Comparison of ENCODE assay signal across 8 cellular contexts in the genomic region with DNA sequence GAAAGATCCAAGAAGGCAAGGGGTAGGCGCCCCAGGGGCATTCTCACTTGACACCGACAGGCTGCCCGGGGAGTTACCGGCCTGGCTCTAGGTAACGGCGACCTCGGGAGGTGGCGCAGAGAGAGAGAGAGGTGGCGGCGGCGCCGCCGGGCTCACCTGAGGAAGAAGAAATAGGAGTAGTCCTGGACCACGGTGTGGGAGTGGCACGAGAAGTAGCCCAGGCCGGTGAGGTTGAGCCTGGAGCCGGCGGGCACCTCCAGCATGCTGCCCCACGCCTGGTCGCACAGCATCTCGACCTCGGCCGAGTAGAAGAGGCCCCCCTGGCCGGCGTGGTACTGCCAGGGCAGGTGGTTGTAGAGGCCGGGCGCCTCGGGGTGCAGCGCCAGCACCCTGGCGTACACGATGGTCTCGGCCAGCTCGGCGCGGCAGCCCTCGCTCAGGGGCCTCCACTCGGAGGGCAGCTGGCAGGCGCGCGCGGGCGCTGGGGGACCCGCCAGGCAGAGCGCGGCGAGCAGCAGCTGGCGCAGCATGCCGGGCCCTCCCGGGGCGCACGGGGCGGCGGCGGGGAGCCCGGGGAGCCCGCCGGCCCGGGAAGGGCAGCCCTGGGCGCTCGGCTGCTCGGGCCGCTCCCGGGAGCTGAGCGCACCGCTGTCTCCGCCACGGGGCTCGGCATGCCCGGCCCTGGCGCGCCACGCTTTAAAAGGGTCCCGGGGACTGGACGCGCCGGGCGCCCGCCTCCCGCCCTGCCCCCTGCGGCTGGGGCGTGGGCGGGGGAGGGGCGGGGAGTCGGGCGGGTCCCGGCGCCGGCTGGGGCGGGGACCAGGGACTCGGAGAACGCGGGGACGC. TPM values are rescaled to one million over a fixed set of nuclear protein-coding genes. Genes with fewer than 3 reads are reported as not detected.
DNase-seq lines count a peak whose midpoint lies in the region; ATAC-seq, FAIRE-seq and TF ChIP-seq lines count a peak whose summit lies in the region.

A gene (minus strand): TSS at position 673 of the 846 bp plus-strand sequence. CDS start 143 bp downstream, at position 530.

- H3K36me3 Mint-ChIP-seq in T-helper 2 cell treated with Interferon-gamma antibody and Interleukin-4, amounts not matched to agents 5 μg/mL and 100 μg/mL, for 36 hours (ENCODE audit: low read depth) = no peaks in the 10 kb centered on the region

- 0 to 10% methylated on average over 5 to 7 of the region's 93 CpGs for WGBS in gastroesophageal sphincter (ENCODE audit: low coverage in 1 of 2), 2 donors
- WGBS in small intestine, 3 donors = 1 to 3% (median 2%) methylated on average over 50 to 93 of the region's 93 CpGs

- H3K27ac ChIP-seq in gastroesophageal sphincter (peak within 1 kb of the TSS in 3 of 4 donors; percentile 11 to 68 (median 38)), parathyroid adenoma (no peak within 1 kb of the TSS), small intestine (ENCODE audit: low read depth in 1 of 2, low read length in 1 of 2) (no peak within 1 kb of the TSS)

- no peak for TF ChIP-seq CTCF in gastroesophageal sphincter (IDR thresholded peaks at IDR 0.05)
- TF ChIP-seq CTCF in parathyroid adenoma (IDR thresholded peaks at IDR 0.05) = no peak

- peaks cover 56% of the 10 kb centered on the region for H3K27me3 Mint-ChIP-seq in T-helper 2 cell treated with Interferon-gamma antibody and Interleukin-4, amounts not matched to agents 5 μg/mL and 100 μg/mL, for 36 hours (ENCODE audit: low read depth)

- H3K4me1 Mint-ChIP-seq in T-helper 2 cell treated with Interferon-gamma antibody and Interleukin-4, amounts not matched to agents 5 μg/mL and 100 μg/mL, for 36 hours (ENCODE audit: low read depth) = peaks cover 3% of the 10 kb centered on the region

- H3K79me2 ChIP-seq in parathyroid adenoma = no peaks in the 10 kb centered on the region

- no peak for TF ChIP-seq EP300 in gastroesophageal sphincter (IDR thresholded peaks at IDR 0.05)

- FAIRE-seq in small intestine (lab: Jason Lieb, UNC) = no peak

- ATAC-seq in gastroesophageal sphincter (peak; percentile 68), HG03280 (IDR thresholded peaks at IDR 0.05; ENCODE audit: unreplicated experiment) (no peak), GM21786 (IDR thresholded peaks at IDR 0.05; ENCODE audit: unreplicated experiment) (no peak)

- no peak for TF ChIP-seq POLR2A in gastroesophageal sphincter (IDR thresholded peaks at IDR 0.05)

- H3K9ac ChIP-seq in parathyroid adenoma = no peak within 1 kb of the TSS

- H3K27me3 ChIP-seq in gastroesophageal sphincter = peaks cover 26% of the 10 kb centered on the region
- no peaks in the 10 kb centered on the region for H3K27me3 ChIP-seq in parathyroid adenoma (ENCODE audit: control insufficient read depth, insufficient read depth, low read length)
- H3K27me3 ChIP-seq in small intestine (ENCODE audit: control insufficient read depth in 2 of 2, insufficient read depth in 2 of 2, low read length in 2 of 2) = peaks cover 3 to 7% of the 10 kb centered on the region in 2 donors

- H3K9me3 ChIP-seq in gastroesophageal sphincter = no peaks in the 10 kb centered on the region
- no peaks in the 10 kb centered on the region for H3K9me3 ChIP-seq in parathyroid adenoma (ENCODE audit: control insufficient read depth, low read length)
- H3K9me3 ChIP-seq in small intestine (ENCODE audit: control insufficient read depth, low read depth) = no peaks in the 10 kb centered on the region

- H3K4me1 ChIP-seq in gastroesophageal sphincter (peaks cover 0 to 26% (median 0%) of the 10 kb centered on the region in 3 donors), parathyroid adenoma (no peaks in the 10 kb centered on the region), small intestine (ENCODE audit: control insufficient read depth in 2 of 2, insufficient read depth in 1 of 2, low read depth in 1 of 2, low read length in 1 of 2) (no peaks in the 10 kb centered on the region)

- H3K36me3 ChIP-seq in gastroesophageal sphincter (no peaks in the 10 kb centered on the region), parathyroid adenoma (ENCODE audit: control insufficient read depth, insufficient read depth, low read length) (no peaks in the 10 kb centered on the region), small intestine (ENCODE audit: control insufficient read depth in 2 of 2, insufficient read depth in 2 of 2, low read length in 2 of 2) (no peaks in the 10 kb centered on the region)

- peak; percentile 8 for DNase-seq in NCI-H1092 treated with DMSO at 0.1 percent for 48 hours (lab: John Stamatoyannopoulos, UW)
- no peak for DNase-seq in NCI-H1092 (lab: John Stamatoyannopoulos, UW)
- DNase-seq in T-helper 2 cell treated with Interferon-gamma antibody and Interleukin-4, amounts not matched to agents 5 μg/mL and 100 μg/mL, for 36 hours (ENCODE audit: low spot score) = no peak
- DNase-seq in small intestine = no peak

- no peak within 1 kb of the TSS for H2AFZ ChIP-seq in parathyroid adenoma

- H3K4me2 ChIP-seq in parathyroid adenoma (ENCODE audit: low read length) = peak within 1 kb of the TSS; percentile 61

- peak within 1 kb of the TSS; percentile 63 for H3K4me3 Mint-ChIP-seq in T-helper 2 cell treated with Interferon-gamma antibody and Interleukin-4, amounts not matched to agents 5 μg/mL and 100 μg/mL, for 36 hours

- H3K9me3 Mint-ChIP-seq in T-helper 2 cell treated with Interferon-gamma antibody and Interleukin-4, amounts not matched to agents 5 μg/mL and 100 μg/mL, for 36 hours = no peaks in the 10 kb centered on the region

- H3K4me3 ChIP-seq in gastroesophageal sphincter = peak within 1 kb of the TSS; percentile 53 to 57
- no peak within 1 kb of the TSS for H3K4me3 ChIP-seq in parathyroid adenoma (ENCODE audit: low read depth, low read length)
- peak within 1 kb of the TSS in 1 of 2 donors; percentile 48 for H3K4me3 ChIP-seq in small intestine (ENCODE audit: low read depth in 1 of 2, low read length in 2 of 2)

- no peak within 1 kb of the TSS for H3K27ac Mint-ChIP-seq in T-helper 2 cell treated with Interferon-gamma antibody and Interleukin-4, amounts not matched to agents 5 μg/mL and 100 μg/mL, for 36 hours

RNA-seq across cellular contexts. Expression of the gene that starts here (rescaled TPM):
- total RNA-seq in gastroesophageal sphincter = 10 to 100 TPM; 12.2 to 66.1 (median 16.0) TPM
- polyA plus RNA-seq in small intestine = 1 to 10 TPM in 2 of 3 donors, under 1 TPM in 1; 0.22 to 8.7 (median 1.9) TPM

Comparison
In these comparisons a context has a peak if more than half of its experiments do, and no peak if none do; other contexts are left out.
1. H3K27ac ChIP-seq: peak in gastroesophageal sphincter (3 of 4); none in parathyroid adenoma (single experiment) and small intestine (0 of 2).